ENCODE assay signal across 11 cellular contexts in the genomic region with DNA sequence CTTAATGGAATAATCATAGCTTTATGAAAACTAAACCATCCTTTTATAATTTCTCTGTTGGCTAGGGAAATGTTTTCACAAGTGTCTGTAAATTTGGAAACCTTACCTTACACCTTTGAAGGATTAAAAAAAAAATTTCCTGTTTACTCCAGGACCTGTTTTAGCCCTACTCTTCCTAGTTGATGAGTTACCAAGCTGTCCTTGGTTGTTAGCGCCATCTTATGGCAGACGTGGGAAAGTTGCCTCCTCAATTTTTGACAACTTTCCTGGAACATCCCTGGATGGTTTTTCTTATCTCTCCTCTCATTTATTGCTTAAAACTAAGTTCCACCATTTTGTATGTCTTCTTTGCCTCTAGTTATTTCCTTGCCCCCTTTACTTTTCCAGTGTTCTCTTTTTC. TPM values are rescaled to one million over a fixed set of nuclear protein-coding genes. Genes with fewer than 3 reads are reported as not detected.
A peak's percentile ranks its signal among the peaks of the same experiment; 100 is the strongest.
DNase-seq lines count a peak whose midpoint lies in the region; ATAC-seq and TF ChIP-seq lines count a peak whose summit lies in the region.
"Had no signal": no experiment of that assay in that cellular context is flagged by ENCODE, and none has a peak within 500 bp of the region (broad histone marks: within the 10 kb centered on the region; RNA-seq: fewer than 3 reads in every experiment).

No MANE protein-coding gene starts in this region.

- H3K4me1 Mint-ChIP-seq in type B pancreatic cell (ENCODE audit: unreplicated experiment), result peaks cover 35% of the 10 kb centered on the region

- no peak overlapping the region for H3K27ac Mint-ChIP-seq in type B pancreatic cell
- H3K27ac Mint-ChIP-seq: CD4-positive, alpha-beta memory T cell had no signal

- no peaks in the 10 kb centered on the region for H4K20me1 ChIP-seq in OCI-LY7 (ENCODE audit: insufficient read depth, low read length)
- H4K20me1 ChIP-seq in fibroblast of lung (ENCODE audit: control insufficient read depth, extremely low read depth, insufficient read depth, low read length), result peaks cover 15% of the 10 kb centered on the region

- H3K79me2 ChIP-seq in OCI-LY7 (ENCODE audit: insufficient read depth, low read depth, low read length) (no peaks in the 10 kb centered on the region), fibroblast of lung (ENCODE audit: control insufficient read depth, insufficient read depth, low read length) (peaks cover 96% of the 10 kb centered on the region)

- peaks cover 12% of the 10 kb centered on the region for H3K9me3 ChIP-seq in left ventricle myocardium inferior (replicated peaks)
- H3K9me3 ChIP-seq in OCI-LY7 (ENCODE audit: low read length), result no peaks in the 10 kb centered on the region
- no peaks in the 10 kb centered on the region for H3K9me3 ChIP-seq in fibroblast of lung (ENCODE audit: control insufficient read depth, insufficient read depth, low read depth, low read length)

- peak; percentile 19 for TF ChIP-seq CTCF in left ventricle myocardium inferior (IDR thresholded peaks at IDR 0.05; ENCODE audit: borderline replicate concordance)
- peak; percentile 75 for TF ChIP-seq CTCF in OCI-LY7 (conservative IDR thresholded peaks at IDR 0.05; ENCODE audit: low read length)
- peak; percentile 28 to 43 for TF ChIP-seq CTCF in fibroblast of lung (conservative IDR thresholded peaks at IDR 0.05 in 1 of 2, IDR thresholded peaks at IDR 0.05 in 1 of 2; ENCODE audit: low read depth in 1 of 2, low read length in 2 of 2)
- peak; percentile 65 for TF ChIP-seq CTCF in type B pancreatic cell (conservative IDR thresholded peaks at IDR 0.05)
- TF ChIP-seq CTCF in RWPE1 (conservative IDR thresholded peaks at IDR 0.05; ENCODE audit: low read depth), result no peak; the same call in 1 of the 2 replicates

- peaks cover 11% of the 10 kb centered on the region for H3K9me3 Mint-ChIP-seq in type B pancreatic cell

- H3K27me3 ChIP-seq in left ventricle myocardium inferior (ENCODE audit: low read depth), result no peaks in the 10 kb centered on the region
- H3K27me3 ChIP-seq in fibroblast of lung (ENCODE audit: control insufficient read depth, insufficient read depth, low read length), result no peaks in the 10 kb centered on the region

- DNase-seq in left ventricle myocardium inferior (no peak), Right ventricle myocardium superior (no peak), OCI-LY7 (ENCODE audit: low spot score) (peak; percentile 11), fibroblast of lung (ENCODE audit: low read depth in 2 of 2) (no peak), type B pancreatic cell (ENCODE audit: extremely low spot score, unreplicated experiment) (no peak), substantia nigra (lab: John Stamatoyannopoulos, UW) (no peak), RWPE1 (ENCODE audit: low spot score) (no peak), anterior cingulate cortex (lab: John Stamatoyannopoulos, UW) (no peak)
- DNase-seq: activated naive CD4-positive, alpha-beta T cell treated with Interleukin-2 at 50 U/mL for 16 hours; CD4-positive, alpha-beta memory T cell had no signal

- POLR2A ChIA-PET in OCI-LY7 (lab: Charles Lee), result interaction anchor here (0.5 to 1.3 kb wide), 2 partner anchors 11 to 86 kb away, joined by 3 read pairs; no protein-coding TSS in a partner anchor
- POLR2A ChIA-PET in RWPE1 (lab: Yijun Ruan, JAX; ENCODE audit: low non-redundant PET), result no interaction called here

- no peak overlapping the region for H3K27ac ChIP-seq in left ventricle myocardium inferior (replicated peaks)
- no peak overlapping the region for H3K27ac ChIP-seq in OCI-LY7 (ENCODE audit: low read depth, low read length, poor library complexity, severe bottlenecking)
- no peak overlapping the region for H3K27ac ChIP-seq in fibroblast of lung (ENCODE audit: insufficient read depth, low read length)
- H3K27ac ChIP-seq in substantia nigra (ENCODE audit: low read depth, low read length, poor library complexity, severe bottlenecking), result no peak overlapping the region
- no peak overlapping the region for H3K27ac ChIP-seq in RWPE1

- H3K4me3 ChIP-seq in left ventricle myocardium inferior (no peak overlapping the region), OCI-LY7 (ENCODE audit: low read depth, low read length, poor library complexity, severe bottlenecking) (no peak overlapping the region), fibroblast of lung (replicated peaks in 1 of 4; ENCODE audit: control extremely low read depth in 1 of 4, insufficient read depth in 1 of 4, low read depth in 3 of 4, low read length in 4 of 4) (no peak overlapping the region)

- H3K9ac ChIP-seq in fibroblast of lung (ENCODE audit: insufficient read depth, low read length), result no peak overlapping the region

- CTCF ChIA-PET in OCI-LY7 (lab: Charles Lee; ENCODE audit: unreplicated experiment), result no interaction called here
- CTCF ChIA-PET in RWPE1 (lab: Yijun Ruan, JAX), result interaction anchor here (0.7 to 1.1 kb wide), 2 partner anchors 11 to 18 kb away, joined by 3 read pairs; no protein-coding TSS in a partner anchor

- no peak overlapping the region for H3K4me3 Mint-ChIP-seq in type B pancreatic cell
- H3K4me3 Mint-ChIP-seq: CD4-positive, alpha-beta memory T cell; naive thymus-derived CD8-positive, alpha-beta T cell had no signal

- H3K36me3 Mint-ChIP-seq in type B pancreatic cell, result peaks cover 16% of the 10 kb centered on the region

- H3K9me2 ChIP-seq in OCI-LY7 (ENCODE audit: insufficient read depth, low read length), result no peaks in the 10 kb centered on the region

- H3K4me1 ChIP-seq in left ventricle myocardium inferior (peaks cover 52% of the 10 kb centered on the region), OCI-LY7 (ENCODE audit: insufficient read depth, low read length, poor library complexity, severe bottlenecking) (no peaks in the 10 kb centered on the region), fibroblast of lung (ENCODE audit: control insufficient read depth, extremely low read depth, insufficient read depth, low read length) (peaks cover 2% of the 10 kb centered on the region)

- no peak for ATAC-seq in Right ventricle myocardium superior (ENCODE audit: poor library complexity)
- ATAC-seq: naive thymus-derived CD8-positive, alpha-beta T cell had no signal

- H3K4me2 ChIP-seq in OCI-LY7 (ENCODE audit: low read length) (no peak overlapping the region), fibroblast of lung (ENCODE audit: extremely low read depth, insufficient read depth, low read length) (no peak overlapping the region)

- H3K36me3 ChIP-seq in left ventricle myocardium inferior (no peaks in the 10 kb centered on the region), OCI-LY7 (ENCODE audit: insufficient read depth, low read length) (no peaks in the 10 kb centered on the region), fibroblast of lung (ENCODE audit: control insufficient read depth, insufficient read depth, low read length) (no peaks in the 10 kb centered on the region)

- H3K27me3 Mint-ChIP-seq in type B pancreatic cell, result no peaks in the 10 kb centered on the region
- H3K27me3 Mint-ChIP-seq: CD4-positive, alpha-beta memory T cell; naive thymus-derived CD8-positive, alpha-beta T cell had no signal

- H2AFZ ChIP-seq in OCI-LY7 (ENCODE audit: low read length), result no peak overlapping the region
- no peak overlapping the region for H2AFZ ChIP-seq in fibroblast of lung (ENCODE audit: low read length)

- no TSS peak for BruUV-seq in OCI-LY7 (replicated peaks; lab: Mats Ljungman, UMichigan)

- intact Hi-C loops in left ventricle myocardium inferior (cut with micrococcal nuclease) (no loop called here), Right ventricle myocardium superior (cut with DNase I) (no loop called here), OCI-LY7 (cut with micrococcal nuclease; ENCODE audit: unreplicated experiment) (loop anchor here (10.0 kb wide), 1 partner anchor 303 kb away; no protein-coding TSS in a partner anchor)

RNA-seq across cellular contexts. Expression of a gene that starts 25.7 kb away (rescaled TPM):
- 5.7 TPM for total RNA-seq in left ventricle myocardium inferior
- 6.6 TPM for total RNA-seq in Right ventricle myocardium superior
- total RNA-seq in OCI-LY7 (2014; rRNA removed; shearing (Covaris generic)), result 0.06 TPM in 1 of 2 replicates, not detected in the other
- total RNA-seq in OCI-LY7 (2022), result 0.17 and 0.18 TPM in 2 replicates
- 13.6 and 23.5 TPM in 2 replicates for total RNA-seq in fibroblast of lung
- 19.5 and 26.6 TPM in 2 replicates for polyA plus RNA-seq in fibroblast of lung
- polyA plus RNA-seq in fibroblast of lung (2012), result 10.7 and 16.9 TPM in 2 replicates
- polyA minus RNA-seq in fibroblast of lung (ENCODE audit: low replicate concordance), result 31.5 and 52.5 TPM in 2 replicates
- 22.4 and 24.6 TPM in 2 replicates for total RNA-seq in type B pancreatic cell (ENCODE audit: low replicate concordance)
